12 cellular contexts compared by ENCODE assay signal in the genomic region with DNA sequence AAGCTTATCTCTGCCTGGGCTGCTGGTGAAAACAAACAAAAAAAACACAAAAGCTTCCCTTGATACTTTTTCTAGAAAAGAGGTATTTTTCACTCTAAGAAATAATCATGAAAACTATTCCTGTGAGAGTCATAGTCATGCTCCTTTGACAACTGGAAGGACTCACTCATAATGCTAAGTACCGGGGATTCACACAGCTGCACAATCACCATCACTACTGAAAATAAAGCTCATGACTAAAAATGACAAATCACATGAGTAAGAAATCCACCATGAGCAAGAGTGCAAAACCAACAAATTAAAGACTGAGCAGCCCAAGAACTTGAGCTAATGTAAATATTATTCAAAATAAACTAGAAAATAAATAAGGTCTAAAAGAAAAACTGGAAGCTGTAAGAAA. TPM values are rescaled to one million over a fixed set of nuclear protein-coding genes. Genes with fewer than 3 reads are reported as not detected.
A peak's percentile ranks its signal among the peaks of the same experiment; 100 is the strongest.
DNase-seq lines count a peak whose midpoint lies in the region; ATAC-seq, FAIRE-seq and TF ChIP-seq lines count a peak whose summit lies in the region.
"Had no signal": no experiment of that assay in that cellular context is flagged by ENCODE, and none has a peak within 500 bp of the region (broad histone marks: within the 10 kb centered on the region; RNA-seq: fewer than 3 reads in every experiment).

No MANE protein-coding gene starts in this region.

- no peak overlapping the region for H3K27ac Mint-ChIP-seq in activated CD8-positive, alpha-beta T cell treated with anti-CD3 and anti-CD28 coated beads for 36 hours
- H3K27ac Mint-ChIP-seq in activated CD8-positive, alpha-beta T cell treated with anti-CD3 and anti-CD28 coated beads, Interleukin-2, amount 10 ng/mL, durations not matched to agents 7 days and 5 days, result no peak overlapping the region
- no peak overlapping the region for H3K27ac Mint-ChIP-seq in astrocyte (ENCODE audit: unreplicated experiment)
- H3K27ac Mint-ChIP-seq: nephron had no signal

- H4K20me1 ChIP-seq in astrocyte (ENCODE audit: insufficient read depth, low read length), result no peaks in the 10 kb centered on the region

- ATAC-seq in activated CD8-positive, alpha-beta T cell treated with anti-CD3 and anti-CD28 coated beads for 36 hours, result peak; percentile 37
- no peak for ATAC-seq in activated CD8-positive, alpha-beta T cell treated with anti-CD3 and anti-CD28 coated beads, Interleukin-2, amount 10 ng/mL, durations not matched to agents 7 days and 5 days
- peak; percentile 98 for ATAC-seq in HG02870 (IDR thresholded peaks at IDR 0.05; ENCODE audit: unreplicated experiment)

- intact Hi-C loops in activated CD8-positive, alpha-beta T cell treated with anti-CD3 and anti-CD28 coated beads for 36 hours (cut with micrococcal nuclease), result no loop called here

- no peaks in the 10 kb centered on the region for H3K27me3 ChIP-seq in astrocyte (ENCODE audit: insufficient read depth, low read length)
- H3K27me3 ChIP-seq in small intestine (ENCODE audit: control insufficient read depth in 2 of 2, insufficient read depth in 2 of 2, low read length in 2 of 2), result no peaks in the 10 kb centered on the region
- H3K27me3 ChIP-seq: tibial artery had no signal

- H3K4me2 ChIP-seq in astrocyte (ENCODE audit: low read length), result peak overlapping the region; percentile 13

- H3K4me1 Mint-ChIP-seq in activated CD8-positive, alpha-beta T cell treated with anti-CD3 and anti-CD28 coated beads for 36 hours (ENCODE audit: low read depth), result no peaks in the 10 kb centered on the region
- no peaks in the 10 kb centered on the region for H3K4me1 Mint-ChIP-seq in activated CD8-positive, alpha-beta T cell treated with anti-CD3 and anti-CD28 coated beads, Interleukin-2, amount 10 ng/mL, durations not matched to agents 7 days and 5 days (ENCODE audit: low read depth)
- no peaks in the 10 kb centered on the region for H3K4me1 Mint-ChIP-seq in astrocyte (ENCODE audit: low read depth, unreplicated experiment)
- H3K4me1 Mint-ChIP-seq: nephron had no signal

- no peak overlapping the region for H2AFZ ChIP-seq in astrocyte (ENCODE audit: low read depth, low read length)

- peaks cover 1% of the 10 kb centered on the region for H3K27me3 Mint-ChIP-seq in activated CD8-positive, alpha-beta T cell treated with anti-CD3 and anti-CD28 coated beads for 36 hours
- H3K27me3 Mint-ChIP-seq in activated CD8-positive, alpha-beta T cell treated with anti-CD3 and anti-CD28 coated beads, Interleukin-2, amount 10 ng/mL, durations not matched to agents 7 days and 5 days (ENCODE audit: low read depth), result peaks cover 8% of the 10 kb centered on the region
- H3K27me3 Mint-ChIP-seq in astrocyte (ENCODE audit: low read depth, unreplicated experiment), result no peaks in the 10 kb centered on the region

- H3K4me1 ChIP-seq in astrocyte (ENCODE audit: insufficient read depth, low read length) (no peaks in the 10 kb centered on the region), small intestine (ENCODE audit: control insufficient read depth in 2 of 2, insufficient read depth in 1 of 2, low read depth in 1 of 2, low read length in 1 of 2) (no peaks in the 10 kb centered on the region)
- H3K4me1 ChIP-seq: tibial artery had no signal

- no peak for DNase-seq in activated CD8-positive, alpha-beta T cell treated with anti-CD3 and anti-CD28 coated beads for 36 hours
- DNase-seq in activated CD8-positive, alpha-beta T cell treated with anti-CD3 and anti-CD28 coated beads, Interleukin-2, amount 10 ng/mL, durations not matched to agents 7 days and 5 days, result no peak
- DNase-seq in astrocyte (ENCODE audit: low read depth) (peak; percentile 35), small intestine (no peak), nucleus accumbens (lab: John Stamatoyannopoulos, UW) (no peak), SKM-1 treated with dmso at 0.1 percent for 144 hours (lab: John Stamatoyannopoulos, UW; ENCODE audit: unreplicated experiment) (no peak)
- DNase-seq in stimulated activated CD4-positive, alpha-beta T cell treated with anti-CD3 and anti-CD28 coated beads, Interleukin-12 subunit alpha, Interleukin-12 subunit beta, amount 100 ng/mL, for 4 hours, result no peak
- DNase-seq: stimulated activated CD4-positive, alpha-beta T cell treated with anti-CD3 and anti-CD28 coated beads, Interleukin-4, amount 100 ng/mL, for 1 hour; tibial artery had no signal

- FAIRE-seq in astrocyte (lab: Jason Lieb, UNC), result peak; percentile 13
- peak; percentile 19 for FAIRE-seq in small intestine (lab: Jason Lieb, UNC)

- no peak overlapping the region for H3K4me3 Mint-ChIP-seq in activated CD8-positive, alpha-beta T cell treated with anti-CD3 and anti-CD28 coated beads for 36 hours
- H3K4me3 Mint-ChIP-seq in activated CD8-positive, alpha-beta T cell treated with anti-CD3 and anti-CD28 coated beads, Interleukin-2, amount 10 ng/mL, durations not matched to agents 7 days and 5 days, result no peak overlapping the region
- no peak overlapping the region for H3K4me3 Mint-ChIP-seq in astrocyte (ENCODE audit: unreplicated experiment)
- H3K4me3 Mint-ChIP-seq: nephron had no signal

- no peak for TF ChIP-seq CTCF in activated CD8-positive, alpha-beta T cell treated with anti-CD3 and anti-CD28 coated beads for 36 hours (IDR thresholded peaks at IDR 0.05)
- no peak for TF ChIP-seq CTCF in astrocyte (IDR thresholded peaks at IDR 0.05; ENCODE audit: insufficient read depth, low read depth, low read length)

- H3K79me2 ChIP-seq in astrocyte (ENCODE audit: insufficient read depth, low read length), result no peaks in the 10 kb centered on the region

- no peaks in the 10 kb centered on the region for H3K36me3 ChIP-seq in astrocyte (ENCODE audit: insufficient read depth, low read length)
- H3K36me3 ChIP-seq in small intestine (ENCODE audit: control insufficient read depth in 2 of 2, insufficient read depth in 2 of 2, low read length in 2 of 2), result no peaks in the 10 kb centered on the region
- H3K36me3 ChIP-seq: tibial artery had no signal

- WGBS in small intestine, 3 donors, result 61 to 75% (median 74%) methylated on average over 1 of the region's 1 CpG

- no peak overlapping the region for H3K9ac ChIP-seq in astrocyte (ENCODE audit: low read length)

- no peaks in the 10 kb centered on the region for H3K36me3 Mint-ChIP-seq in activated CD8-positive, alpha-beta T cell treated with anti-CD3 and anti-CD28 coated beads for 36 hours (ENCODE audit: low read depth)
- H3K36me3 Mint-ChIP-seq in activated CD8-positive, alpha-beta T cell treated with anti-CD3 and anti-CD28 coated beads, Interleukin-2, amount 10 ng/mL, durations not matched to agents 7 days and 5 days (ENCODE audit: low read depth), result no peaks in the 10 kb centered on the region
- H3K36me3 Mint-ChIP-seq in astrocyte (ENCODE audit: low read depth, unreplicated experiment), result no peaks in the 10 kb centered on the region

- POLR2A ChIA-PET in activated CD8-positive, alpha-beta T cell treated with anti-CD3 and anti-CD28 coated beads for 36 hours (lab: Charles Lee), result no interaction called here
- POLR2A ChIA-PET in activated CD8-positive, alpha-beta T cell treated with anti-CD3 and anti-CD28 coated beads, Interleukin-2, amount 10 ng/mL, durations not matched to agents 7 days and 5 days (lab: Charles Lee), result interaction anchor here (1.0 kb wide), 1 partner anchor 16 kb away, joined by 4 read pairs; no protein-coding TSS in a partner anchor

- CTCF ChIA-PET in activated CD8-positive, alpha-beta T cell treated with anti-CD3 and anti-CD28 coated beads for 36 hours (lab: Charles Lee), result interaction anchor here (1.2 to 2.9 kb wide), 4 partner anchors 9 to 64 kb away, joined by 3 to 14 read pairs (median 6); no protein-coding TSS in a partner anchor
- CTCF ChIA-PET in activated CD8-positive, alpha-beta T cell treated with anti-CD3 and anti-CD28 coated beads, Interleukin-2, amount 10 ng/mL, durations not matched to agents 7 days and 5 days (lab: Charles Lee), result interaction anchor here (0.7 to 1.6 kb wide), 6 partner anchors 9 to 911 kb away, joined by 3 to 5 read pairs (median 4); no protein-coding TSS in a partner anchor

- H3K27ac ChIP-seq in astrocyte (ENCODE audit: low read depth, low read length) (peak overlapping the region; percentile 28), small intestine (ENCODE audit: low read depth in 1 of 2, low read length in 1 of 2) (no peak overlapping the region)
- H3K27ac ChIP-seq: coronary artery, tibial artery had no signal

- H3K9me3 ChIP-seq in astrocyte (ENCODE audit: insufficient read depth, low read depth, low read length), result no peaks in the 10 kb centered on the region
- H3K9me3 ChIP-seq in small intestine (ENCODE audit: control insufficient read depth, low read depth), result no peaks in the 10 kb centered on the region
- H3K9me3 ChIP-seq: tibial artery had no signal

- H3K9me3 Mint-ChIP-seq in activated CD8-positive, alpha-beta T cell treated with anti-CD3 and anti-CD28 coated beads for 36 hours, result no peaks in the 10 kb centered on the region
- no peaks in the 10 kb centered on the region for H3K9me3 Mint-ChIP-seq in activated CD8-positive, alpha-beta T cell treated with anti-CD3 and anti-CD28 coated beads, Interleukin-2, amount 10 ng/mL, durations not matched to agents 7 days and 5 days (ENCODE audit: insufficient read depth)
- H3K9me3 Mint-ChIP-seq in astrocyte (ENCODE audit: unreplicated experiment), result no peaks in the 10 kb centered on the region

- H3K4me3 ChIP-seq in astrocyte (ENCODE audit: insufficient read depth, low read depth, low read length) (no peak overlapping the region), small intestine (ENCODE audit: low read depth in 1 of 2, low read length in 2 of 2) (no peak overlapping the region)
- H3K4me3 ChIP-seq: coronary artery, tibial artery had no signal

RNA-seq across cellular contexts. Expression of gene POU1F1, which starts 10.6 kb away (rescaled TPM):
- not detected for total RNA-seq in activated CD8-positive, alpha-beta T cell treated with anti-CD3 and anti-CD28 coated beads for 36 hours
- not detected for total RNA-seq in activated CD8-positive, alpha-beta T cell treated with anti-CD3 and anti-CD28 coated beads, Interleukin-2, amount 10 ng/mL, durations not matched to agents 7 days and 5 days
- not detected in 2 replicates for total RNA-seq in astrocyte
- polyA plus RNA-seq in small intestine, result not detected

RNA-seq across cellular contexts. Expression of gene CHMP2B, which starts 59.9 kb away (rescaled TPM):
- total RNA-seq in activated CD8-positive, alpha-beta T cell treated with anti-CD3 and anti-CD28 coated beads for 36 hours, result 10 to 100 TPM; 22.7 to 26.2 TPM
- 10 to 100 TPM; 18.8 to 21.2 TPM for total RNA-seq in activated CD8-positive, alpha-beta T cell treated with anti-CD3 and anti-CD28 coated beads, Interleukin-2, amount 10 ng/mL, durations not matched to agents 7 days and 5 days
- total RNA-seq in astrocyte, result 36.5 and 38.9 TPM in 2 replicates
- polyA plus RNA-seq in small intestine, result 10 to 100 TPM; 32.9 to 66.0 (median 62.1) TPM
